10 cellular contexts compared by ENCODE assay signal in genomic region chr10:13990918-13991317, GRCh38.
A peak's percentile ranks its signal among the peaks of the same experiment; 100 is the strongest.
DNase-seq lines count a peak whose midpoint lies in the region; ATAC-seq and TF ChIP-seq lines count a peak whose summit lies in the region.
"Had no signal": no experiment of that assay in that cellular context is flagged by ENCODE, and none has a peak within 500 bp of the region (broad histone marks: within the 10 kb centered on the region; RNA-seq: fewer than 3 reads in every experiment).

No MANE protein-coding gene starts in this region.

- peaks cover 36% of the 10 kb centered on the region for H3K4me1 ChIP-seq in suprapubic skin

- no peak for ATAC-seq in GM18511 (IDR thresholded peaks at IDR 0.05; ENCODE audit: unreplicated experiment)

- H3K27me3 Mint-ChIP-seq in immature natural killer cell (ENCODE audit: low read depth in 3 of 3), result peaks cover 0 to 6% (median 5%) of the 10 kb centered on the region in 3 donors

- H3K36me3 Mint-ChIP-seq in immature natural killer cell, result no peaks in the 10 kb centered on the region

- no peaks in the 10 kb centered on the region for H3K36me3 ChIP-seq in suprapubic skin

- TF ChIP-seq EP300 in suprapubic skin (IDR thresholded peaks at IDR 0.05), result no peak

- H3K9me3 Mint-ChIP-seq in immature natural killer cell, result no peaks in the 10 kb centered on the region

- no peak for TF ChIP-seq POLR2A in suprapubic skin (IDR thresholded peaks at IDR 0.05)

- H3K4me3 Mint-ChIP-seq in immature natural killer cell, result no peak overlapping the region

- DNase-seq in NCI-H1105 (lab: John Stamatoyannopoulos, UW), result peak; percentile 21
- peak; percentile 69 to 71 for DNase-seq in cardiac fibroblast (ENCODE audit: low read depth in 2 of 2)
- peak; percentile 30 for DNase-seq in left kidney (ENCODE audit: low read depth, low spot score)
- DNase-seq in suprapubic skin (ENCODE audit: low spot score in 2 of 2), result no peak
- DNase-seq in stimulated activated CD8-positive, alpha-beta memory T cell treated with anti-CD3 and anti-CD28 coated beads, Interleukin-4, amount 100 ng/mL, for 48 hours, result no peak
- DNase-seq in GM13976 (ENCODE audit: low spot score), result no peak
- no peak for DNase-seq in immature natural killer cell
- DNase-seq: activated naive CD4-positive, alpha-beta T cell treated with Interleukin-2 at 50 U/mL for 16 hours had no signal

- 41% methylated on average over 7 of the region's 7 CpGs for WGBS in suprapubic skin

- peak overlapping the region in 1 of 2 donors; percentile 12 for H3K4me3 ChIP-seq in cardiac fibroblast (replicated peaks in 1 of 2; ENCODE audit: low read depth in 2 of 2, low read length in 2 of 2)
- H3K4me3 ChIP-seq in suprapubic skin, result peak overlapping the region; percentile 19

- peak overlapping the region; percentile 49 for H3K27ac ChIP-seq in suprapubic skin
- H3K27ac ChIP-seq: KMS-11 had no signal

- TF ChIP-seq CTCF in cardiac fibroblast (IDR thresholded peaks at IDR 0.05; ENCODE audit: low read depth, low read length) (no peak), suprapubic skin (IDR thresholded peaks at IDR 0.05) (no peak), GM13976 (IDR thresholded peaks at IDR 0.05; ENCODE audit: borderline replicate concordance, control extremely low read depth, extremely low read depth, insufficient read depth, missing control alignments) (no peak)

- no peaks in the 10 kb centered on the region for H3K27me3 ChIP-seq in suprapubic skin

- in situ Hi-C loops in GM13976 (cut with MboI; ENCODE audit: low sequenced_read_pairs, unreplicated experiment), result no loop called here

- H3K27ac Mint-ChIP-seq in immature natural killer cell, result no peak overlapping the region

- no peaks in the 10 kb centered on the region for H3K9me3 ChIP-seq in suprapubic skin

- H3K4me1 Mint-ChIP-seq in immature natural killer cell, result no peaks in the 10 kb centered on the region

Comparison
In these comparisons a context has a peak if more than half of its experiments do, and no peak if none do; other contexts are left out.
1. DNase-seq: peak in NCI-H1105 (single experiment), cardiac fibroblast (2 of 2) and left kidney (single experiment); none in suprapubic skin (0 of 2), stimulated activated CD8-positive, alpha-beta memory T cell treated with anti-CD3 and anti-CD28 coated beads, Interleukin-4, amount 100 ng/mL, for 48 hours (single experiment), GM13976 (single experiment) and immature natural killer cell (0 of 3).